39 cellular contexts compared by ENCODE assay signal in the genomic region with DNA sequence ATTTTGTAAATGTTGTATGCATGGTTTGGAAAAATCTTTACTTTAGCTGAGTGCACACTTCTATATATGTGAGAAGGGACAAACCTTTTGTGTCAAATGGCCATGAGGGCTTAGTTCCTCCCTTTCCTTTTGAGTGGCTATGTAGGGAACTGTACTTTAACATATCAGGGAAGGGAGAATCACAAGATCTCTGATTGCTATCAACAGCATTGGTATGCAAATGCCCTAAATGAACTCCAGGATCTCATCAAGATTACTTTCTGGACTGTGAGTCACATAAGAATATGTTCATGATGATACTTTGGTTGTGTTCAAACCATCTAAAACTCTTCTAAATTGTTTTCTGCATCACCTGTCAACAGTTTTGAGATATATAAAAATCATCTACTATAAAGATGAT. TPM values are rescaled to one million over a fixed set of nuclear protein-coding genes. Genes with fewer than 3 reads are reported as not detected.
"Had no signal": no experiment of that assay in that cellular context is flagged by ENCODE, and none has a peak within 500 bp of the region (broad histone marks: within the 10 kb centered on the region; RNA-seq: fewer than 3 reads in every experiment).

No MANE protein-coding gene starts in this region.

- DNase-seq: activated effector memory CD4-positive, alpha-beta T cell treated with anti-CD3 and anti-CD28 coated beads, Interleukin-2, amount 50 U/mL, for 16 hours; activated effector memory CD4-positive, alpha-beta T cell treated with Interleukin-2 at 50 U/mL for 16 hours; activated gamma-delta T cell; activated gamma-delta T cell treated with Interleukin-2 at 50 U/mL for 16 hours; activated naive CD4-positive, alpha-beta T cell; activated naive CD4-positive, alpha-beta T cell treated with anti-CD3 and anti-CD28 coated beads for 36 hours; activated naive CD4-positive, alpha-beta T cell treated with anti-CD3 and anti-CD28 coated beads, Interleukin-2, amount 10 ng/mL, durations not matched to agents 7 days and 5 days; activated naive CD4-positive, alpha-beta T cell treated with anti-CD3 and anti-CD28 coated beads, Interleukin-2, amount 50 U/mL, for 16 hours; activated naive CD4-positive, alpha-beta T cell treated with Interleukin-2 at 50 U/mL for 16 hours; activated naive CD8-positive, alpha-beta T cell treated with anti-CD3 and anti-CD28 coated beads for 36 hours; activated naive CD8-positive, alpha-beta T cell treated with anti-CD3 and anti-CD28 coated beads, Interleukin-2, amount 10 ng/mL, durations not matched to agents 7 days and 5 days; activated naive CD8-positive, alpha-beta T cell treated with anti-CD3 and anti-CD28 coated beads, Interleukin-2, amount 50 U/mL, for 24 hours; activated T-cell treated with anti-CD3 and anti-CD28 coated beads, Interleukin-2, amount 50 U/mL, for 24 hours; activated T-cell treated with anti-CD3 and anti-CD28 coated beads, Interleukin-2, amount 50 U/mL, for 4 hours; activated T-cell treated with anti-CD3 and anti-CD28 coated beads, Interleukin-2, amount 50 U/mL, for 48 hours; activated T-cell treated with anti-CD3 and anti-CD28 coated beads, Interleukin-2, amount 50 U/mL, for 72 hours; adrenal gland; amniotic stem cell; amygdala; anterior cingulate cortex; aorta; body of pancreas; brain microvascular endothelial cell; caudate nucleus; central memory CD4-positive, alpha-beta T cell; cerebellar nuclear complex had no signal

- H3K27me3 ChIP-seq: adrenal gland, ascending aorta, body of pancreas, brain microvascular endothelial cell, breast epithelium, cardiac muscle cell had no signal

- H3K9me3 ChIP-seq: adrenal gland, ascending aorta, body of pancreas, breast epithelium had no signal

- ATAC-seq: activated naive CD4-positive, alpha-beta T cell treated with anti-CD3 and anti-CD28 coated beads, Interleukin-2, amount 50 U/mL, for 72 hours; activated naive CD8-positive, alpha-beta T cell treated with anti-CD3 and anti-CD28 coated beads, Interleukin-2, amount 50 U/mL, for 24 hours; activated T-cell treated with anti-CD3 and anti-CD28 coated beads, Interleukin-2, amount 50 U/mL, for 4 hours; activated T-cell treated with anti-CD3 and anti-CD28 coated beads, Interleukin-2, amount 50 U/mL, for 72 hours; activated T-helper 17 cell treated with anti-CD3 and anti-CD28 coated beads, Interleukin-2, amount 50 U/mL, for 72 hours; body of pancreas had no signal

- FAIRE-seq: astrocyte, bronchial epithelial cell had no signal

- H3K4me3 ChIP-seq: adrenal gland, ascending aorta, body of pancreas, breast epithelium, cardiac muscle cell had no signal

- H3K4me1 ChIP-seq: adrenal gland, ascending aorta, body of pancreas, breast epithelium had no signal

- H3K27ac ChIP-seq: adrenal gland, ascending aorta, body of pancreas, brain microvascular endothelial cell, breast epithelium, cardiac muscle cell had no signal

- H3K36me3 ChIP-seq: adrenal gland, ascending aorta, brain microvascular endothelial cell, breast epithelium, cardiac muscle cell had no signal

RNA-seq across cellular contexts. Expression of a gene that starts 31.2 kb away (rescaled TPM):
- total RNA-seq: activated naive CD4-positive, alpha-beta T cell treated with anti-CD3 and anti-CD28 coated beads for 36 hours; activated naive CD4-positive, alpha-beta T cell treated with anti-CD3 and anti-CD28 coated beads, Interleukin-2, amount 50 U/mL, for 72 hours; activated naive CD8-positive, alpha-beta T cell treated with anti-CD3 and anti-CD28 coated beads for 36 hours; activated naive CD8-positive, alpha-beta T cell treated with anti-CD3 and anti-CD28 coated beads, Interleukin-2, amount 10 ng/mL, durations not matched to agents 7 days and 5 days; activated T-cell treated with anti-CD3 and anti-CD28 coated beads, Interleukin-2, amount 50 U/mL, for 4 hours; activated T-cell treated with anti-CD3 and anti-CD28 coated beads, Interleukin-2, amount 50 U/mL, for 72 hours; activated T-helper 1 cell treated with anti-CD3 and anti-CD28 coated beads, Interleukin-12 subunit alpha, Interleukin-12 subunit beta, Interleukin-2, Interleukin-4 antibody, amounts not matched to agents 30 ng/mL and 10 ng/mL and 1 ng/mL, durations not matched to agents 14 hours and 24 hours and 36 hours; activated T-helper 17 cell treated with anti-CD3 and anti-CD28 coated beads, Interleukin-2, amount 50 U/mL, for 72 hours; activated T-helper 2 cell treated with anti-CD3 and anti-CD28 coated beads, Interferon-gamma antibody, Interleukin-2, Interleukin-4, amounts not matched to agents 10 μg/mL and 5 μg/mL and 100 μg/mL, durations not matched to agents 14 hours and 24 hours and 36 hours; aorta; ascending aorta; astrocyte; body of pancreas; breast epithelium; bronchial epithelial cell; cardiac muscle cell; cardiac septum; cerebellum; chondrocyte had no signal
- polyA plus RNA-seq: adipose tissue, aorta, cardiac muscle cell had no signal
